In the genomic region with DNA sequence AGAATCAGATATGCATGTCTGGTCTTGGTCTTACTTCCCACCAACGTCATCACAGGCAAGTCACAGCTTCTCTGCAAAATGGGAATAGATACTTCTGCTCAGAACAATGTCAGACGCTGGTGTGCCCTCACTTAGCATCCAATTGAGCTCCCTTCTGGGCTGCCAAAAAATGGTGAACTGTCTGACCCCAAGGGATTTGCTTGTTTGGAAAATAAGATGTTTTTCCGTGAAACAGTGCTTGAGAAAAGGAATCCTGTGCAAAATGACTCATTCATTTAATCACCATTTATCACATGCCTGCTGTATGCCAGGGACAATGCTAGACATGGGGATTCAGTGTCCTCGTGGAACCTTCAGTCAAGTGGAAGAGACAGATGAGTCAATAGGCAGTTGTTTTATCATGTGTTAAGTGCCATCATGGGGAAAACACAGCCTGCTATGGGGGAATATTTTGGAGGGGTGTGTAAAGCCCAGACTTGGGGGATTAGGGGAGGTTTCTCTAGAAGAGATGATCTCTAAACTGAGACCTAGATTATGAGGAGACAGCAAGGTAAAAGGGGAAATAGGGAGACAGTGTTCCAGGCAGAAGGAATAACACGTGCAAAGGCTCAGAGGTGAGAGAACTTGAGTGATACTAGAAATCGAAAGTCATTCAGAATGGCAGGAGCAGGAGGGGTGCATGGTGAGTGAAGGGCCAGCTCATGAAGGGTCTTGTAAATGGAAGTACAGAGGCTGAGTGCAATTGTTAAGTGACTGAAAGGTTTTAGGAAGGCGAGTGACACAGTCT, we compare ENCODE assay signal across 11 cellular contexts. TPM values are rescaled to one million over a fixed set of nuclear protein-coding genes. Genes with fewer than 3 reads are reported as not detected.
DNase-seq lines count a peak whose midpoint lies in the region; ATAC-seq and TF ChIP-seq lines count a peak whose summit lies in the region.
"Had no signal": no experiment of that assay in that cellular context is flagged by ENCODE, and none has a peak within 500 bp of the region (broad histone marks: within the 10 kb centered on the region; RNA-seq: fewer than 3 reads in every experiment).

No MANE protein-coding gene starts in this region.

- no peak for TF ChIP-seq CTCF in epithelial cell of esophagus (IDR thresholded peaks at IDR 0.05; ENCODE audit: insufficient read depth, low read depth, low read length, missing control alignments)

- no peaks in the 10 kb centered on the region for H3K9me3 ChIP-seq in skeletal muscle satellite cell (replicated peaks; ENCODE audit: low read length)
- H3K9me3 ChIP-seq: thoracic aorta had no signal

- H3K4me3 ChIP-seq in epithelial cell of esophagus (ENCODE audit: low read length) (no peak overlapping the region), skeletal muscle satellite cell (ENCODE audit: low read length) (peak overlapping the region; percentile 11)
- H3K4me3 ChIP-seq: thoracic aorta had no signal

- no peak for ATAC-seq in HG02642 (IDR thresholded peaks at IDR 0.05; ENCODE audit: poor library complexity, unreplicated experiment)

- H3K9ac ChIP-seq in skeletal muscle satellite cell (ENCODE audit: low read depth, low read length): peak overlapping the region; percentile 30

- DNase-seq in NCI-H345 (lab: John Stamatoyannopoulos, UW): peak; percentile 9
- no peak for DNase-seq in NCI-H345 treated with DMSO at 0.1 percent for 48 hours (lab: John Stamatoyannopoulos, UW; ENCODE audit: unreplicated experiment)
- DNase-seq in LHCN-M2 (ENCODE audit: low read depth): peak; percentile 39
- DNase-seq in epithelial cell of esophagus (ENCODE audit: low read depth): peak; percentile 93
- no peak for DNase-seq in nucleus accumbens (lab: John Stamatoyannopoulos, UW)
- no peak for DNase-seq in activated CD4-positive, alpha-beta T cell treated with anti-CD3 and anti-CD28 coated beads for 4 hours
- DNase-seq: midbrain, NCI-H748 treated with DMSO at 0.1 percent for 48 hours had no signal

- peak overlapping the region; percentile 63 for H3K4me2 ChIP-seq in skeletal muscle satellite cell (ENCODE audit: low read length)

- H3K27me3 ChIP-seq in skeletal muscle satellite cell (ENCODE audit: control insufficient read depth, insufficient read depth, low read length): no peaks in the 10 kb centered on the region

- no peaks in the 10 kb centered on the region for H3K36me3 ChIP-seq in skeletal muscle satellite cell (ENCODE audit: insufficient read depth, low read length)
- H3K36me3 ChIP-seq: thoracic aorta had no signal

- H3K4me1 ChIP-seq in skeletal muscle satellite cell (ENCODE audit: control insufficient read depth, insufficient read depth, low read length): peaks cover 26% of the 10 kb centered on the region

RNA-seq across cellular contexts. Expression of gene NIPAL4, which starts 3.8 kb away (rescaled TPM):
- total RNA-seq in LHCN-M2 (2014; rRNA removed): not detected in 2 replicates
- 0.06 TPM for polyA plus RNA-seq in LHCN-M2 (2012)
- total RNA-seq in skeletal muscle satellite cell (2012; rRNA removed): 0.22 TPM in 1 of 2 replicates, not detected in the other

Comparison
In these comparisons a context has a peak if more than half of its experiments do, and no peak if none do; other contexts are left out.
1. DNase-seq: peak in NCI-H345 (single experiment), LHCN-M2 (single experiment) and epithelial cell of esophagus (single experiment); none in NCI-H345 treated with DMSO at 0.1 percent for 48 hours (single experiment), nucleus accumbens (0 of 56) and activated CD4-positive, alpha-beta T cell treated with anti-CD3 and anti-CD28 coated beads for 4 hours (0 of 2).